ENCODE assay signal across 7 cellular contexts in genomic region chr12:17588968-17589367, GRCh38.
A peak's percentile ranks its signal among the peaks of the same experiment; 100 is the strongest.
DNase-seq lines count a peak whose midpoint lies in the region; ATAC-seq, FAIRE-seq and TF ChIP-seq lines count a peak whose summit lies in the region.

No MANE protein-coding gene starts in this region.

- H3K9me3 ChIP-seq in pancreas = no peaks in the 10 kb centered on the region

- H3K36me3 ChIP-seq in pancreas = no peaks in the 10 kb centered on the region

- intact Hi-C loops in pancreas (cut with DNase I) = no loop called here

- H3K36me3 Mint-ChIP-seq in chondrocyte (ENCODE audit: low read depth) (no peaks in the 10 kb centered on the region), T-cell (no peaks in the 10 kb centered on the region)

- FAIRE-seq in pancreas (lab: Jason Lieb, UNC) = no peak

- H3K27me3 Mint-ChIP-seq in chondrocyte (ENCODE audit: low read depth) (no peaks in the 10 kb centered on the region), T-cell (no peaks in the 10 kb centered on the region)

- H3K4me1 ChIP-seq in pancreas = no peaks in the 10 kb centered on the region

- TF ChIP-seq CTCF in chondrocyte (IDR thresholded peaks at IDR 0.05) (peak; percentile 62), pancreas (IDR thresholded peaks at IDR 0.05) (peak in 1 of 4 donors; percentile 20)

- POLR2A ChIA-PET in T-cell (lab: Charles Lee) = no interaction called here

- H3K27me3 ChIP-seq in pancreas = no peaks in the 10 kb centered on the region

- CTCF ChIA-PET in T-cell (lab: Charles Lee) = no interaction called here

- H3K27ac ChIP-seq in pancreas = no peak overlapping the region

- no peak overlapping the region for H3K4me3 ChIP-seq in pancreas

- no peaks in the 10 kb centered on the region for H3K9me3 Mint-ChIP-seq in chondrocyte (ENCODE audit: low read depth)
- peaks cover 10 to 20% (median 17%) of the 10 kb centered on the region in 3 donors for H3K9me3 Mint-ChIP-seq in T-cell

- DNase-seq in NCI-H1436 treated with DMSO at 0.1 percent for 48 hours (lab: John Stamatoyannopoulos, UW) (peak; percentile 19), chondrocyte (ENCODE audit: low spot score) (no peak), pancreas (peak in 1 of 6 donors; percentile 13), T-cell (no peak), AG20443 (ENCODE audit: low spot score) (no peak)
- no peak for DNase-seq in activated T-cell treated with anti-CD3 and anti-CD28 coated beads, Interleukin-2, amount 50 U/mL, for 48 hours

- H3K27ac Mint-ChIP-seq in chondrocyte (ENCODE audit: unreplicated experiment) (no peak overlapping the region), T-cell (no peak overlapping the region)

- WGBS in pancreas, 2 donors = 27 to 44% methylated on average over 5 of the region's 5 CpGs

- ATAC-seq in GM18868 (IDR thresholded peaks at IDR 0.05; ENCODE audit: unreplicated experiment) (peak; percentile 83), pancreas (peak in 3 of 4 donors; percentile 65 to 77 (median 67)), T-cell (replicated peaks in 1 of 4) (no peak)

- H3K4me1 Mint-ChIP-seq in chondrocyte (ENCODE audit: low read depth) (no peaks in the 10 kb centered on the region), T-cell (no peaks in the 10 kb centered on the region)

- H3K4me3 Mint-ChIP-seq in chondrocyte (ENCODE audit: unreplicated experiment) = no peak overlapping the region
- no peak overlapping the region for H3K4me3 Mint-ChIP-seq in T-cell

Comparison
In these comparisons a context has a peak if more than half of its experiments do, and no peak if none do; other contexts are left out.
1. ATAC-seq: peak in GM18868 (single experiment) and pancreas (3 of 4); none in T-cell (0 of 4).